Comparison of ENCODE assay signal across 15 cellular contexts in genomic region chr6:162262466-162263196, GRCh38.
A peak's percentile ranks its signal among the peaks of the same experiment; 100 is the strongest.
DNase-seq lines count a peak whose midpoint lies in the region; ATAC-seq lines count a peak whose summit lies in the region.
"Had no signal": no experiment of that assay in that cellular context is flagged by ENCODE, and none has a peak within 500 bp of the region (broad histone marks: within the 10 kb centered on the region; RNA-seq: fewer than 3 reads in every experiment).

No MANE protein-coding gene starts in this region.

- no peak overlapping the region for H2BK5ac ChIP-seq in mesenchymal stem cell (ENCODE audit: low read depth, low read length, poor library complexity, severe bottlenecking)

- no peak overlapping the region for H3K18ac ChIP-seq in mesenchymal stem cell (ENCODE audit: low read depth in 1 of 2, low read length in 2 of 2)

- H3K4me1 ChIP-seq in mesenchymal stem cell (ENCODE audit: control insufficient read depth, insufficient read depth, low read depth, low read length) = peaks cover 2% of the 10 kb centered on the region

- H3K27me3 ChIP-seq in mesenchymal stem cell (ENCODE audit: control insufficient read depth in 1 of 2, insufficient read depth in 1 of 2, low read length in 2 of 2) = no peaks in the 10 kb centered on the region

- no peaks in the 10 kb centered on the region for H3K36me3 ChIP-seq in mesenchymal stem cell (ENCODE audit: control insufficient read depth in 1 of 2, insufficient read depth in 2 of 2, low read depth in 1 of 2, low read length in 2 of 2)

- H3K27ac ChIP-seq in mesenchymal stem cell (ENCODE audit: low read length, poor library complexity, severe bottlenecking) = no peak overlapping the region
- H3K27ac ChIP-seq: 22Rv1, GM23248 had no signal

- no peak overlapping the region for H3K4me3 ChIP-seq in mesenchymal stem cell (ENCODE audit: insufficient read depth in 1 of 2, low read depth in 1 of 2, low read length in 2 of 2)
- H3K4me3 ChIP-seq: GM12878, GM23248 had no signal

- 91% methylated on average over 15 of the region's 15 CpGs for WGBS in mesenchymal stem cell

- no peak for ATAC-seq in HG02938 (IDR thresholded peaks at IDR 0.05; ENCODE audit: unreplicated experiment)
- ATAC-seq: CD8-positive, alpha-beta T cell; GM12878; HCT116 had no signal

- no peak overlapping the region for H4K91ac ChIP-seq in mesenchymal stem cell (ENCODE audit: low read length)

- no peak overlapping the region for H2BK15ac ChIP-seq in mesenchymal stem cell (ENCODE audit: low read depth, poor library complexity, severe bottlenecking)

- H3K23ac ChIP-seq in mesenchymal stem cell (ENCODE audit: low read length in 2 of 2) = no peak overlapping the region

- no peak overlapping the region for H2AK5ac ChIP-seq in mesenchymal stem cell (ENCODE audit: low read length, severe bottlenecking)

- H2BK12ac ChIP-seq in mesenchymal stem cell (ENCODE audit: low read length in 2 of 2) = no peak overlapping the region

- H2BK120ac ChIP-seq in mesenchymal stem cell (ENCODE audit: low read depth, low read length) = no peak overlapping the region

- peak overlapping the region; percentile 52 for H3K4me2 ChIP-seq in mesenchymal stem cell (ENCODE audit: low read length, poor library complexity, severe bottlenecking)

- DNase-seq in DMS53 (lab: John Stamatoyannopoulos, UW) (peak; percentile 2), DMS53 treated with DMSO at 0.1 percent for 48 hours (lab: John Stamatoyannopoulos, UW; ENCODE audit: unreplicated experiment) (no peak), NCI-H82 (lab: John Stamatoyannopoulos, UW) (peak; percentile 19), NCI-H82 treated with DMSO at 0.1 percent for 48 hours (lab: John Stamatoyannopoulos, UW; ENCODE audit: unreplicated experiment) (no peak), mesenchymal stem cell (no peak), retina (peak; percentile 51), NCI-H1092 (lab: John Stamatoyannopoulos, UW) (no peak)
- DNase-seq: CD8-positive, alpha-beta T cell; COR-L47; DMS79; GM23248 had no signal

- no peak overlapping the region for H4K8ac ChIP-seq in mesenchymal stem cell (ENCODE audit: low read length)

- no peak overlapping the region for H2AFZ ChIP-seq in mesenchymal stem cell (ENCODE audit: low read depth, low read length)
- H2AFZ ChIP-seq: GM23248 had no signal

- no peak overlapping the region for H3K14ac ChIP-seq in mesenchymal stem cell (ENCODE audit: low read length in 2 of 2)

- H3K9me3 ChIP-seq in mesenchymal stem cell (ENCODE audit: control insufficient read depth, low read length) = no peaks in the 10 kb centered on the region

- no peaks in the 10 kb centered on the region for H3K79me1 ChIP-seq in mesenchymal stem cell (replicated peaks; ENCODE audit: low read length, poor library complexity, severe bottlenecking)

- no peak overlapping the region for H3K9ac ChIP-seq in mesenchymal stem cell (ENCODE audit: low read length)
- H3K9ac ChIP-seq: GM23248 had no signal

- no peak overlapping the region for H3K4ac ChIP-seq in mesenchymal stem cell (ENCODE audit: low read depth in 1 of 2, low read length in 2 of 2)

Comparison
In these comparisons a context has a peak if more than half of its experiments do, and no peak if none do; other contexts are left out.
1. DNase-seq: peak in DMS53 (single experiment), NCI-H82 (single experiment) and retina (single experiment); none in DMS53 treated with DMSO at 0.1 percent for 48 hours (single experiment), NCI-H82 treated with DMSO at 0.1 percent for 48 hours (single experiment), mesenchymal stem cell (single experiment) and NCI-H1092 (single experiment).